In the genomic region with DNA sequence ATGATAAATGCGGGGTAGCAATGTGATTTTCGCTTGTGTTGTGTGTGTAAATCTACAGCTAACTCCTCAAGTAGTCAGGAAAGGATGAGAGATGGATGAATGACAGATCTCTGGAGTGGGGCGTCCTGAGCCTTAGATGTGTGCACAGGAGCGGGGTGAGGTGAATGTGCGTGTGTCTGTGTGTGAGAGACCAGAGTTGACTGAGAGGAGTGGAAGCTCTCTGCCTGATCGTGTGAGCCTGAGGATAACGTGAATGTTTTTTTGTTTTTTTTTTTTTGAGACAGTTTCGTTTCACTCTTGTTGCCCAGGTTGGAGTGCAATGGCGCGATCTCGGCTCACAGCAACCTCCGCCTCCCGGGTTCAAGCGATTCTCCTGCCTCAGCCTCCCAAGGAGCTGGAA, we compare ENCODE assay signal across 9 cellular contexts. TPM values are rescaled to one million over a fixed set of nuclear protein-coding genes. Genes with fewer than 3 reads are reported as not detected.
A peak's percentile ranks its signal among the peaks of the same experiment; 100 is the strongest.
DNase-seq lines count a peak whose midpoint lies in the region; ATAC-seq and TF ChIP-seq lines count a peak whose summit lies in the region.
"Had no signal": no experiment of that assay in that cellular context is flagged by ENCODE, and none has a peak within 500 bp of the region (broad histone marks: within the 10 kb centered on the region; RNA-seq: fewer than 3 reads in every experiment).

No MANE protein-coding gene starts in this region.

- CTCF ChIA-PET in A673 (lab: Charles Lee), result no interaction called here

- POLR2A ChIA-PET in A673 (lab: Charles Lee; ENCODE audit: low non-redundant PET), result no interaction called here

- TF ChIP-seq CTCF in A673 (conservative IDR thresholded peaks at IDR 0.05; ENCODE audit: low read depth, low read length), result no peak
- no peak for TF ChIP-seq CTCF in choroid plexus epithelial cell (conservative IDR thresholded peaks at IDR 0.05; ENCODE audit: low read depth, low read length)

- ATAC-seq in GM21390 (IDR thresholded peaks at IDR 0.05; ENCODE audit: unreplicated experiment) (no peak), GM19395 (IDR thresholded peaks at IDR 0.05; ENCODE audit: unreplicated experiment) (no peak)

- peak overlapping the region; percentile 68 for H3K4me3 ChIP-seq in A673 (ENCODE audit: low read depth, low read length, poor library complexity, severe bottlenecking)
- H3K4me3 ChIP-seq in HUES6 (ENCODE audit: low read depth, low read length), result peak overlapping the region; percentile 82
- H3K4me3 ChIP-seq in choroid plexus epithelial cell (ENCODE audit: low read depth, low read length), result peak overlapping the region; percentile 73
- H3K4me3 ChIP-seq in muscle layer of colon (ENCODE audit: low read depth in 1 of 2, low read length in 2 of 2), result peak overlapping the region; percentile 67 to 99

- no TSS peak for BruUV-seq in A673 (replicated peaks; lab: Mats Ljungman, UMichigan)

- H3K4me1 ChIP-seq in A673 (ENCODE audit: insufficient read depth, low read length, poor library complexity, severe bottlenecking) (no peaks in the 10 kb centered on the region), HUES6 (ENCODE audit: control insufficient read depth, insufficient read depth, low read length) (no peaks in the 10 kb centered on the region), muscle layer of colon (ENCODE audit: insufficient read depth, low read length) (peaks cover 13% of the 10 kb centered on the region)

- H3K27ac ChIP-seq in A673 (ENCODE audit: low read depth, low read length, poor library complexity, severe bottlenecking) (no peak overlapping the region), HUES6 (ENCODE audit: low read depth, low read length) (no peak overlapping the region), muscle layer of colon (ENCODE audit: low read depth, low read length) (no peak overlapping the region)

- no peak overlapping the region for H3K9ac ChIP-seq in HUES6 (ENCODE audit: low read length)
- no peak overlapping the region for H3K9ac ChIP-seq in muscle layer of colon (ENCODE audit: low read length)

- intact Hi-C loops in A673 (cut with micrococcal nuclease; ENCODE audit: unreplicated experiment), result no loop called here

- DNase-seq in A673 (ENCODE audit: low spot score) (no peak), choroid plexus epithelial cell (ENCODE audit: low read depth) (no peak), H4 (ENCODE audit: low spot score) (no peak), HPDE6-E6E7 (ENCODE audit: extremely low spot score) (no peak)
- DNase-seq: small intestine had no signal

- H3K36me3 ChIP-seq in A673 (ENCODE audit: insufficient read depth, low read length, poor library complexity, severe bottlenecking) (peaks cover 12% of the 10 kb centered on the region), HUES6 (ENCODE audit: control insufficient read depth, insufficient read depth, low read length) (peaks cover 10% of the 10 kb centered on the region), muscle layer of colon (ENCODE audit: insufficient read depth, low read length) (peaks cover 12% of the 10 kb centered on the region)

- H3K9me3 ChIP-seq in A673 (ENCODE audit: low read depth, low read length, poor library complexity, severe bottlenecking) (peaks cover 23% of the 10 kb centered on the region), HUES6 (ENCODE audit: control insufficient read depth, insufficient read depth, low read depth, low read length) (peaks cover 11% of the 10 kb centered on the region; the same call in 1 of the 2 replicates), muscle layer of colon (ENCODE audit: low read length) (no peaks in the 10 kb centered on the region)

- no peaks in the 10 kb centered on the region for H3K27me3 ChIP-seq in A673 (replicated peaks; ENCODE audit: insufficient read depth, low read depth, low read length, poor library complexity)
- no peaks in the 10 kb centered on the region for H3K27me3 ChIP-seq in HUES6 (ENCODE audit: control insufficient read depth, insufficient read depth, low read length)
- H3K27me3 ChIP-seq in muscle layer of colon (ENCODE audit: control insufficient read depth in 1 of 2, insufficient read depth in 2 of 2, low read length in 2 of 2), result no peaks in the 10 kb centered on the region

RNA-seq across cellular contexts. Expression of a gene that starts 0.8 kb away (rescaled TPM):
- total RNA-seq in A673 (2021), result 5.5 and 5.6 TPM in 2 replicates
- 6.7 and 10.1 TPM in 2 replicates for total RNA-seq in H4 (2014; rRNA removed; shearing (Covaris generic))

RNA-seq across cellular contexts. Expression of a gene that starts 21.6 kb away (rescaled TPM):
- total RNA-seq in A673 (2021), result 9.6 and 9.9 TPM in 2 replicates
- total RNA-seq in H4 (2014; rRNA removed; shearing (Covaris generic)), result 5.5 and 8.1 TPM in 2 replicates
